Comparison of ENCODE assay signal across 16 cellular contexts in genomic region chr17:82249896-82250581, GRCh38.
"Had no signal": no experiment of that assay in that cellular context is flagged by ENCODE, and none has a peak within 500 bp of the region (broad histone marks: within the 10 kb centered on the region; RNA-seq: fewer than 3 reads in every experiment).

No MANE protein-coding gene starts in this region.

- H3K9me3 ChIP-seq: ascending aorta, breast epithelium, gastroesophageal sphincter, prostate gland, right lobe of liver, thoracic aorta had no signal

- H3K27me3 Mint-ChIP-seq: activated naive CD8-positive, alpha-beta T cell treated with anti-CD3 and anti-CD28 coated beads, Interleukin-2, amount 50 U/mL, for 24 hours; stimulated activated naive CD8-positive, alpha-beta T cell treated with anti-CD3 and anti-CD28 coated beads, Interleukin-15, amount 100 ng/mL, for 72 hours had no signal

- H3K4me3 ChIP-seq: ascending aorta, breast epithelium, gastroesophageal sphincter, prostate gland, right lobe of liver, thoracic aorta had no signal

- H3K9me3 Mint-ChIP-seq: activated naive CD8-positive, alpha-beta T cell treated with anti-CD3 and anti-CD28 coated beads, Interleukin-2, amount 50 U/mL, for 24 hours; nephron progenitor cell; stimulated activated naive CD8-positive, alpha-beta T cell treated with anti-CD3 and anti-CD28 coated beads, Interleukin-15, amount 100 ng/mL, for 72 hours had no signal

- H3K27me3 ChIP-seq: ascending aorta, breast epithelium, dorsolateral prefrontal cortex, gastroesophageal sphincter, right lobe of liver had no signal

- DNase-seq: activated CD4-positive, alpha-beta T cell treated with anti-CD3 and anti-CD28 coated beads for 4 hours; activated CD8-positive, alpha-beta memory T cell treated with anti-CD3 and anti-CD28 coated beads, Interleukin-2, amount 50 U/mL, for 48 hours; activated naive CD4-positive, alpha-beta T cell; activated naive CD8-positive, alpha-beta T cell treated with anti-CD3 and anti-CD28 coated beads, Interleukin-2, amount 50 U/mL, for 24 hours; dorsolateral prefrontal cortex; erythroblast; mesenchymal stem cell; nephron progenitor cell; stimulated activated naive CD8-positive, alpha-beta T cell treated with anti-CD3 and anti-CD28 coated beads, Interleukin-15, amount 100 ng/mL, for 72 hours had no signal

- ATAC-seq: activated naive CD8-positive, alpha-beta T cell treated with anti-CD3 and anti-CD28 coated beads, Interleukin-2, amount 50 U/mL, for 24 hours; gastroesophageal sphincter; left lobe of liver; right lobe of liver; stimulated activated naive CD8-positive, alpha-beta T cell treated with anti-CD3 and anti-CD28 coated beads, Interleukin-15, amount 100 ng/mL, for 72 hours had no signal

- H3K27ac ChIP-seq: ascending aorta, prostate gland, right lobe of liver, thoracic aorta had no signal

- H3K4me3 Mint-ChIP-seq: activated naive CD8-positive, alpha-beta T cell treated with anti-CD3 and anti-CD28 coated beads, Interleukin-2, amount 50 U/mL, for 24 hours; nephron progenitor cell; stimulated activated naive CD8-positive, alpha-beta T cell treated with anti-CD3 and anti-CD28 coated beads, Interleukin-15, amount 100 ng/mL, for 72 hours had no signal

- H3K4me1 ChIP-seq: right lobe of liver had no signal

- H3K27ac Mint-ChIP-seq: activated naive CD8-positive, alpha-beta T cell treated with anti-CD3 and anti-CD28 coated beads, Interleukin-2, amount 50 U/mL, for 24 hours had no signal
